8 cellular contexts compared by ENCODE assay signal in the genomic region with DNA sequence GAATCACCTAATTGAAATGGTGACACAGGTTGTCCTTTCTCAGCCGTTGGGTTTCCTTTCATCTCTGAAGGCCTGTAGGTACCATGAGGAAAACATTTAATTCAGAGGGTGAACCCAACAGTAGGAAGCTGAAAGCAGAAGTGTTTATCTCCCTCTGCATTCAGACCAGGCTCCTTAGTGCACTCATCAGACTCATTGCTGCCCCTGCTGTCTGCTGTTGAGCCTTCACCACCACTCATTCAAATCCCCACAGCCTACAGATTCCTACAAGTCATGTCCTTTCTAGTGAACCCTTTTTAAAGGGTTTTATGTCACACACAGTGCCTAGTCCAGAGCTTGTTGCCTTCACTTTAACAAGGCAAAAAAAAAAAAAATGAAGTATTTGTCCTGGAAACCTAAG. TPM values are rescaled to one million over a fixed set of nuclear protein-coding genes. Genes with fewer than 3 reads are reported as not detected.
A peak's percentile ranks its signal among the peaks of the same experiment; 100 is the strongest.
DNase-seq lines count a peak whose midpoint lies in the region; ATAC-seq and TF ChIP-seq lines count a peak whose summit lies in the region.

No MANE protein-coding gene starts in this region.

- peaks cover 38 to 40% of the 10 kb centered on the region in 2 donors for H3K36me3 Mint-ChIP-seq in CD14-positive monocyte

- H3K4me3 ChIP-seq in astrocyte of the spinal cord (ENCODE audit: low read depth, low read length) (no peak overlapping the region), mesodermal cell (ENCODE audit: extremely low read depth, insufficient read depth, low read length, poor library complexity, severe bottlenecking) (no peak overlapping the region)

- H3K27ac ChIP-seq in mesodermal cell (ENCODE audit: low read depth, low read length, severe bottlenecking), result peak overlapping the region; percentile 38

- H3K4me1 ChIP-seq in mesodermal cell (ENCODE audit: control insufficient read depth, insufficient read depth, low read length, poor library complexity, severe bottlenecking), result no peaks in the 10 kb centered on the region

- intact Hi-C loops in CD14-positive monocyte (cut with micrococcal nuclease), result no loop called here

- peaks cover 0 to 3% (median 0%) of the 10 kb centered on the region in 7 donors for H3K9me3 Mint-ChIP-seq in CD14-positive monocyte

- in situ Hi-C loops in astrocyte of the spinal cord (cut with HindIII; ENCODE audit: low sequenced_read_pairs), result no loop called here

- DNase-seq in CD14-positive monocyte (ENCODE audit: low spot score), result peak; percentile 47
- DNase-seq in NCI-H526 treated with DMSO at 0.1 percent for 48 hours (lab: John Stamatoyannopoulos, UW), result peak; percentile 35
- peak; percentile 49 for DNase-seq in astrocyte of the spinal cord (ENCODE audit: low read depth, low spot score)
- DNase-seq in mucosa of gallbladder (ENCODE audit: low spot score), result no peak
- no peak for DNase-seq in NCI-H2029 treated with DMSO at 0.1 percent for 48 hours (lab: John Stamatoyannopoulos, UW)

- peaks cover 4% of the 10 kb centered on the region for H3K4me1 Mint-ChIP-seq in CD14-positive monocyte

- 57 to 67% methylated on average over 1 of the region's 1 CpG for WGBS in mesodermal cell (ENCODE audit: insufficient coverage in 2 of 2), 2 experiments

- peak overlapping the region in 1 of 7 donors; percentile 62 for H3K27ac Mint-ChIP-seq in CD14-positive monocyte

- no peak for TF ChIP-seq POLR2A in GM18505 (IDR thresholded peaks at IDR 0.05; ENCODE audit: borderline replicate concordance, extremely low read depth, insufficient read depth, insufficient read length)

- TF ChIP-seq CTCF in CD14-positive monocyte (IDR thresholded peaks at IDR 0.05), result peak; percentile 58
- TF ChIP-seq CTCF in astrocyte of the spinal cord (IDR thresholded peaks at IDR 0.05; ENCODE audit: low read depth, low read length), result peak; percentile 63

- no peaks in the 10 kb centered on the region for H3K27me3 Mint-ChIP-seq in CD14-positive monocyte (ENCODE audit: low read depth in 3 of 3)

- no peaks in the 10 kb centered on the region for H3K9me3 ChIP-seq in mesodermal cell (ENCODE audit: control insufficient read depth, low read length)

- H3K36me3 ChIP-seq in mesodermal cell (ENCODE audit: control insufficient read depth, insufficient read depth, low read length), result peaks cover 42% of the 10 kb centered on the region

- H3K4me3 Mint-ChIP-seq in CD14-positive monocyte, result no peak overlapping the region

- ATAC-seq in GM18505 (IDR thresholded peaks at IDR 0.05; ENCODE audit: unreplicated experiment), result peak; percentile 97
- peak; percentile 100 for ATAC-seq in HG02852 (IDR thresholded peaks at IDR 0.05; ENCODE audit: unreplicated experiment)

RNA-seq across cellular contexts. Expression of a gene that starts 13.4 kb away (rescaled TPM):
- polyA plus RNA-seq in CD14-positive monocyte, result 10 to 100 TPM; 17.1 to 22.7 TPM
- 51.9 TPM for polyA plus RNA-seq in mesodermal cell (2013, experiment 1 of 2)
- 49.3 TPM for polyA plus RNA-seq in mesodermal cell (2013, experiment 2 of 2)
- total RNA-seq in mucosa of gallbladder, result 45.6 TPM

RNA-seq across cellular contexts. Expression of a gene that starts 13.5 kb away (rescaled TPM):
- polyA plus RNA-seq in CD14-positive monocyte, result not detected
- polyA plus RNA-seq in mesodermal cell (2013, experiment 1 of 2), result 0.48 TPM
- 0.25 TPM for polyA plus RNA-seq in mesodermal cell (2013, experiment 2 of 2)
- 0.09 TPM for total RNA-seq in mucosa of gallbladder

RNA-seq across cellular contexts. Expression of a gene that starts 42.2 kb away (rescaled TPM):
- polyA plus RNA-seq in CD14-positive monocyte, result 10 to 100 TPM; 23.2 to 31.2 TPM
- polyA plus RNA-seq in mesodermal cell (2013, experiment 1 of 2), result 45.0 TPM
- 38.8 TPM for polyA plus RNA-seq in mesodermal cell (2013, experiment 2 of 2)
- 84.3 TPM for total RNA-seq in mucosa of gallbladder

RNA-seq across cellular contexts. Expression of a gene that starts 42.3 kb away (rescaled TPM):
- 1 to 10 TPM in 1 of 2 donors, under 1 TPM in 1; 0.67 to 2.2 TPM for polyA plus RNA-seq in CD14-positive monocyte
- 4.5 TPM for polyA plus RNA-seq in mesodermal cell (2013, experiment 1 of 2)
- 3.6 TPM for polyA plus RNA-seq in mesodermal cell (2013, experiment 2 of 2)
- total RNA-seq in mucosa of gallbladder, result 13.4 TPM

Comparison
In these comparisons a context has a peak if more than half of its experiments do, and no peak if none do; other contexts are left out.
1. DNase-seq: peak in CD14-positive monocyte (single experiment), NCI-H526 treated with DMSO at 0.1 percent for 48 hours (single experiment) and astrocyte of the spinal cord (single experiment); none in mucosa of gallbladder (single experiment) and NCI-H2029 treated with DMSO at 0.1 percent for 48 hours (single experiment).